ENCODE assay signal across 9 cellular contexts in the genomic region with DNA sequence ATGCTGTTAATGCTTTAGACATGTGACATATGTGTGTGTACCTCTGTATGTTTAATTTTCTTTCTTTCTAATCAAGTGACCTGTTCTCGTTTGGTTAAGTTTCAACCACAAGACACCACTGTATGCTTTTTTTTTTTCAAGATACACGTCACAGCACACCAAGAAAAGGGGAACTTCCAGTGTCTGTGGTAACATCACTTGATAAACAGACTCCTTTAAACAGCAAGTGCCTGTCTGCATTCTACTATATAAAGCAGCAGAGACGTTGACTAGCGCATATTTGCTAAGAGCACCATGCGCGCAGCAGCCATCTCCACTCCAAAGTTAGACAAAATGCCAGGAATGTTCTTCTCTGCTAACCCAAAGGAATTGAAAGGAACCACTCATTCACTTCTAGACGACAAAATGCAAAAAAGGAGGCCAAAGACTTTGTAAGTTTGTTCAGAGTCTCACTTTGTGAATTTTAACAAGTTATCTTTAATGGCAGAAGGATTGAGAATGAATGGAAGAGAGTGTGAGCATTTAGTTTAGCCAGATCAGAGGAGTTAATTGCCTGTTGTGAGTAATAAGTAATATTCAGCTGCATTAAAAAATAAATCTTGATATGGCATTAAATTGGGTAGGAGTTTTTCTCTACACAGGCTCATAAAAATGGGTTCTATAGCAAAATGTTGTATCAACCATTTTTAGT. TPM values are rescaled to one million over a fixed set of nuclear protein-coding genes. Genes with fewer than 3 reads are reported as not detected.
A peak's percentile ranks its signal among the peaks of the same experiment; 100 is the strongest.
DNase-seq lines count a peak whose midpoint lies in the region; ATAC-seq and FAIRE-seq lines count a peak whose summit lies in the region.
"Had no signal": no experiment of that assay in that cellular context is flagged by ENCODE, and none has a peak within 500 bp of the region (broad histone marks: within the 10 kb centered on the region; RNA-seq: fewer than 3 reads in every experiment).

Gene RGS1, plus strand, starts transcription at position 275 of the 691 bp plus-strand sequence. Its CDS starts 20 bp downstream, at position 295.

- H3K4me1 ChIP-seq in effector memory CD4-positive, alpha-beta T cell (ENCODE audit: control insufficient read depth, insufficient read depth, low read length, poor library complexity, severe bottlenecking), result peaks cover 29% of the 10 kb centered on the region
- H3K4me1 ChIP-seq in small intestine (ENCODE audit: control insufficient read depth in 2 of 2, insufficient read depth in 1 of 2, low read depth in 1 of 2, low read length in 1 of 2), result no peaks in the 10 kb centered on the region

- peak within 1 kb of the TSS; percentile 77 for H3K27ac ChIP-seq in effector memory CD4-positive, alpha-beta T cell (ENCODE audit: insufficient read depth, low read length, poor library complexity, severe bottlenecking)
- peak within 1 kb of the TSS; percentile 14 to 22 for H3K27ac ChIP-seq in small intestine (ENCODE audit: low read depth in 1 of 2, low read length in 1 of 2)

- FAIRE-seq in small intestine (lab: Jason Lieb, UNC), result peak; percentile 90
- FAIRE-seq: astrocyte had no signal

- peak; percentile 34 for DNase-seq in activated gamma-delta T cell treated with Interleukin-2 at 50 U/mL for 16 hours
- DNase-seq in activated gamma-delta T cell (lab: John Stamatoyannopoulos, UW), result no peak
- DNase-seq in activated CD4-positive, CD25-positive, alpha-beta regulatory T cell treated with anti-CD3 and anti-CD28 coated beads, Interleukin-2, amount 50 U/mL, for 72 hours, result peak; percentile 63
- peak; percentile 46 to 65 (median 58) for DNase-seq in effector memory CD4-positive, alpha-beta T cell
- peak; percentile 75 for DNase-seq in small intestine
- no peak for DNase-seq in NCI-H2227 treated with DMSO at 0.1 percent for 48 hours (lab: John Stamatoyannopoulos, UW)
- DNase-seq in NCI-H2171 (lab: John Stamatoyannopoulos, UW), result no peak

- 48 to 64% (median 60%) methylated on average over 7 of the region's 7 CpGs for WGBS in small intestine, 3 donors

- H3K4me3 ChIP-seq in effector memory CD4-positive, alpha-beta T cell (ENCODE audit: insufficient read depth, low read depth, low read length, poor library complexity, severe bottlenecking), result peak within 1 kb of the TSS; percentile 39
- peak within 1 kb of the TSS in 1 of 2 donors; percentile 26 for H3K4me3 ChIP-seq in small intestine (ENCODE audit: low read depth in 1 of 2, low read length in 2 of 2)

- ATAC-seq in HG03354 (IDR thresholded peaks at IDR 0.05; ENCODE audit: poor library complexity, severe bottlenecking, unreplicated experiment), result peak; percentile 78

- H3K27me3 ChIP-seq in effector memory CD4-positive, alpha-beta T cell (replicated peaks; ENCODE audit: control insufficient read depth, insufficient read depth, low read length, poor library complexity, severe bottlenecking), result no peaks in the 10 kb centered on the region
- H3K27me3 ChIP-seq in small intestine (ENCODE audit: control insufficient read depth in 2 of 2, insufficient read depth in 2 of 2, low read length in 2 of 2), result no peaks in the 10 kb centered on the region

- H3K9me3 ChIP-seq in effector memory CD4-positive, alpha-beta T cell (ENCODE audit: control insufficient read depth, low read length), result no peaks in the 10 kb centered on the region
- H3K9me3 ChIP-seq in small intestine (ENCODE audit: control insufficient read depth, low read depth), result no peaks in the 10 kb centered on the region

- H3K36me3 ChIP-seq in effector memory CD4-positive, alpha-beta T cell (ENCODE audit: control insufficient read depth, insufficient read depth, low read length), result no peaks in the 10 kb centered on the region
- no peaks in the 10 kb centered on the region for H3K36me3 ChIP-seq in small intestine (ENCODE audit: control insufficient read depth in 2 of 2, insufficient read depth in 2 of 2, low read length in 2 of 2)

RNA-seq across cellular contexts. Expression of gene RGS1, which starts in this region (rescaled TPM):
- polyA plus RNA-seq in small intestine, result 10 to 100 TPM in 2 of 3 donors, 1 to 10 TPM in 1; 3.4 to 24.3 (median 15.4) TPM

Comparison
In these comparisons a context has a peak if more than half of its experiments do, and no peak if none do; other contexts are left out.
1. DNase-seq: peak in activated gamma-delta T cell treated with Interleukin-2 at 50 U/mL for 16 hours (single experiment), activated CD4-positive, CD25-positive, alpha-beta regulatory T cell treated with anti-CD3 and anti-CD28 coated beads, Interleukin-2, amount 50 U/mL, for 72 hours (single experiment), effector memory CD4-positive, alpha-beta T cell (3 of 3) and small intestine (single experiment); none in activated gamma-delta T cell (single experiment), NCI-H2227 treated with DMSO at 0.1 percent for 48 hours (single experiment) and NCI-H2171 (single experiment).